Comparison of ENCODE assay signal across 22 cellular contexts in genomic region chr6:65642776-65643175, GRCh38.
A peak's percentile ranks its signal among the peaks of the same experiment; 100 is the strongest.
DNase-seq lines count a peak whose midpoint lies in the region; ATAC-seq, FAIRE-seq and TF ChIP-seq lines count a peak whose summit lies in the region.
"Had no signal": no experiment of that assay in that cellular context is flagged by ENCODE, and none has a peak within 500 bp of the region (broad histone marks: within the 10 kb centered on the region; RNA-seq: fewer than 3 reads in every experiment).

No MANE protein-coding gene starts in this region.

- H3K9me3 Mint-ChIP-seq in neural crest cell = peaks cover 24% of the 10 kb centered on the region
- H3K9me3 Mint-ChIP-seq in mesothelial cell of epicardium = peaks cover 44% of the 10 kb centered on the region

- H3K79me1 ChIP-seq in H1 (ENCODE audit: low read depth, low read length) (no peaks in the 10 kb centered on the region), trophoblast cell (ENCODE audit: low read length) (no peaks in the 10 kb centered on the region)

- no peak overlapping the region for H2BK15ac ChIP-seq in H1 (ENCODE audit: low read length)

- H3K4ac ChIP-seq in H1 (replicated peaks; ENCODE audit: insufficient read length, low read depth, low read length) = no peak overlapping the region
- H3K4ac ChIP-seq in trophoblast cell (ENCODE audit: low read depth, low read length) = no peak overlapping the region

- H3K9me3 ChIP-seq in H1 (ENCODE audit: insufficient read depth in 2 of 2, low read depth in 1 of 2, low read length in 1 of 2) = no peaks in the 10 kb centered on the region; a peak in 1 of 4 replicates
- no peaks in the 10 kb centered on the region for H3K9me3 ChIP-seq in trophoblast cell (ENCODE audit: insufficient read depth, low read depth, low read length)
- H3K9me3 ChIP-seq: A549; BLaER1 treated with 17β-estradiol and CSF1 and Interleukin-3, amounts not matched to agents 10 nM and 100 nM; Caco-2 had no signal

- H3K27ac ChIP-seq in H1 (ENCODE audit: low read depth, low read length) (no peak overlapping the region), trophoblast cell (ENCODE audit: low read depth, low read length) (no peak overlapping the region)
- H3K27ac ChIP-seq: 22Rv1; A549; BLaER1 treated with 17β-estradiol and CSF1 and Interleukin-3, amounts not matched to agents 10 nM and 100 nM; C4-2B had no signal

- TF ChIP-seq RAD21 in H1 (IDR thresholded peaks at IDR 0.05 in 1 of 2, conservative IDR thresholded peaks at IDR 0.05 in 1 of 2; ENCODE audit: low read depth in 2 of 2, low read length in 2 of 2) = no peak

- ATAC-seq in HG03095 (IDR thresholded peaks at IDR 0.05; ENCODE audit: unreplicated experiment) = no peak
- ATAC-seq: A549; CD8-positive, alpha-beta T cell; GM12878 had no signal

- H3K27ac Mint-ChIP-seq in neural crest cell (ENCODE audit: unreplicated experiment) (peak overlapping the region; percentile 35), mesothelial cell of epicardium (no peak overlapping the region)
- H3K27ac Mint-ChIP-seq: B cell; CD4-positive, alpha-beta T cell; CD8-positive, alpha-beta T cell had no signal

- H3K14ac ChIP-seq in H1 (ENCODE audit: insufficient read length) (no peak overlapping the region), trophoblast cell (ENCODE audit: low read length) (no peak overlapping the region)

- H4K91ac ChIP-seq in H1 (replicated peaks; ENCODE audit: insufficient read length, low read length) (no peak overlapping the region), trophoblast cell (ENCODE audit: low read depth, low read length) (no peak overlapping the region)

- no peak overlapping the region for H4K12ac ChIP-seq in trophoblast cell (ENCODE audit: low read depth, low read length)

- H3K23me2 ChIP-seq in H1 (ENCODE audit: low read depth, low read length) = no peaks in the 10 kb centered on the region

- TF ChIP-seq EP300 in H1 (IDR thresholded peaks at IDR 0.05; ENCODE audit: borderline replicate concordance in 1 of 2, low read depth in 2 of 2, low read length in 2 of 2) = no peak

- FAIRE-seq in H1 (lab: Jason Lieb, UNC) (no peak), endometrium (lab: Jason Lieb, UNC) (peak; percentile 21)
- FAIRE-seq: A549, GM12878, GM12892, GM18507 had no signal

- H4K8ac ChIP-seq in H1 (ENCODE audit: extremely low read depth, insufficient read depth, low read length) (0 out of 2 replicates have a peak overlapping the region, but pooled peaks have one; percentile 25), trophoblast cell (ENCODE audit: low read depth, low read length) (no peak overlapping the region)

- peaks cover 3% of the 10 kb centered on the region for H3K4me1 Mint-ChIP-seq in neural crest cell
- H3K4me1 Mint-ChIP-seq in mesothelial cell of epicardium = peaks cover 2% of the 10 kb centered on the region
- H3K4me1 Mint-ChIP-seq: B cell had no signal

- H3K27me3 Mint-ChIP-seq in neural crest cell (ENCODE audit: low read depth) (no peaks in the 10 kb centered on the region), mesothelial cell of epicardium (ENCODE audit: low read depth) (no peaks in the 10 kb centered on the region)
- H3K27me3 Mint-ChIP-seq: B cell; CD4-positive, alpha-beta T cell had no signal

- no peak overlapping the region for H3K18ac ChIP-seq in H1 (ENCODE audit: extremely low read depth, low read length)
- H3K18ac ChIP-seq in trophoblast cell (ENCODE audit: low read length) = no peak overlapping the region

- TF ChIP-seq CTCF in H1 (IDR thresholded peaks at IDR 0.05; ENCODE audit: control extremely low read depth in 1 of 3, insufficient read depth in 1 of 3, low read depth in 1 of 3, low read length in 3 of 3) (no peak), neural crest cell (conservative IDR thresholded peaks at IDR 0.05) (no peak), mesothelial cell of epicardium (IDR thresholded peaks at IDR 0.05; ENCODE audit: unreplicated experiment) (no peak)

- H3K4me1 ChIP-seq in H1 (replicated peaks in 1 of 4; ENCODE audit: control insufficient read depth in 3 of 4, insufficient read depth in 4 of 4, low read length in 3 of 4) (no peaks in the 10 kb centered on the region), trophoblast cell (ENCODE audit: control insufficient read depth in 1 of 2, insufficient read depth in 2 of 2, low read length in 2 of 2) (peaks cover 0 to 3% of the 10 kb centered on the region in 2 experiments)
- H3K4me1 ChIP-seq: A549, Caco-2 had no signal

- no peak overlapping the region for H3K23ac ChIP-seq in H1 (ENCODE audit: insufficient read length)
- H3K23ac ChIP-seq in trophoblast cell (ENCODE audit: low read length) = no peak overlapping the region

- no peak overlapping the region for H2BK20ac ChIP-seq in H1 (ENCODE audit: low read length)

- H2BK5ac ChIP-seq in H1 (ENCODE audit: low read depth, low read length) (no peak overlapping the region), trophoblast cell (ENCODE audit: low read depth, low read length, poor library complexity) (no peak overlapping the region)

- H3K36me3 ChIP-seq in H1 (ENCODE audit: control insufficient read depth in 2 of 4, insufficient read depth in 4 of 4, low read length in 3 of 4) = no peaks in the 10 kb centered on the region
- H3K36me3 ChIP-seq in trophoblast cell (ENCODE audit: control insufficient read depth in 1 of 2, insufficient read depth in 2 of 2, low read length in 2 of 2) = no peaks in the 10 kb centered on the region
- H3K36me3 ChIP-seq: BLaER1 treated with 17β-estradiol and CSF1 and Interleukin-3, amounts not matched to agents 10 nM and 100 nM had no signal

- H3K4me3 ChIP-seq in H1 (ENCODE audit: extremely low read depth in 1 of 4, insufficient read depth in 2 of 4, low read depth in 3 of 4, low read length in 4 of 4) (no peak overlapping the region), trophoblast cell (ENCODE audit: low read depth, low read length) (no peak overlapping the region)
- H3K4me3 ChIP-seq: A549; BLaER1 treated with 17β-estradiol and CSF1 and Interleukin-3, amounts not matched to agents 10 nM and 100 nM; GM12878 had no signal

- POLR2A ChIA-PET in H1 (lab: Charles Lee; ENCODE audit: partially characterized antibody) = no interaction called here

- no peak overlapping the region for H2BK120ac ChIP-seq in H1 (replicated peaks; ENCODE audit: low read depth, low read length)
- H2BK120ac ChIP-seq in trophoblast cell (ENCODE audit: insufficient read depth, low read length, poor library complexity) = no peak overlapping the region

- H3K79me2 ChIP-seq in H1 (ENCODE audit: control insufficient read depth in 1 of 2, insufficient read depth in 2 of 2, low read length in 2 of 2) (no peaks in the 10 kb centered on the region), trophoblast cell (ENCODE audit: control insufficient read depth, insufficient read depth, low read length, poor library complexity) (peaks cover 2% of the 10 kb centered on the region)

- no peaks in the 10 kb centered on the region for H4K20me1 ChIP-seq in H1 (replicated peaks in 1 of 2; ENCODE audit: control insufficient read depth in 1 of 2, insufficient read depth in 2 of 2, low read length in 2 of 2)
- H4K20me1 ChIP-seq: BLaER1 treated with 17β-estradiol and CSF1 and Interleukin-3, amounts not matched to agents 10 nM and 100 nM had no signal

- H2AK5ac ChIP-seq in H1 (ENCODE audit: low read depth, low read length) (no peak overlapping the region), trophoblast cell (ENCODE audit: low read length) (no peak overlapping the region)

- H3K56ac ChIP-seq in H1 (replicated peaks; ENCODE audit: insufficient read length, low read depth, low read length) = no peak overlapping the region

- H3K36me3 Mint-ChIP-seq in neural crest cell (ENCODE audit: low read depth) (peaks cover 17% of the 10 kb centered on the region), mesothelial cell of epicardium (peaks cover 3% of the 10 kb centered on the region)
- H3K36me3 Mint-ChIP-seq: CD8-positive, alpha-beta T cell had no signal

- no peak overlapping the region for H2BK12ac ChIP-seq in H1 (ENCODE audit: low read depth, low read length)
- H2BK12ac ChIP-seq in trophoblast cell (ENCODE audit: low read length) = no peak overlapping the region

- DNase-seq in H1 (ENCODE audit: low read depth in 1 of 2, low spot score in 2 of 2) (no peak), neural crest cell (ENCODE audit: low read depth, low spot score) (no peak), trophoblast cell (peak; percentile 1 to 64), NCI-H2029 (lab: John Stamatoyannopoulos, UW) (no peak), mesothelial cell of epicardium (ENCODE audit: low spot score in 2 of 2, unreplicated experiment in 2 of 2) (no peak)
- DNase-seq: AML-193; Caco-2; Calu3; CD4-positive, alpha-beta T cell; CD8-positive, alpha-beta T cell; DMS79 treated with DMSO at 0.1 percent for 48 hours; GDM1 had no signal

- CTCF ChIA-PET in H1 (lab: Charles Lee; ENCODE audit: partially characterized antibody) = no interaction called here

- H3K4me3 Mint-ChIP-seq in neural crest cell = no peak overlapping the region
- H3K4me3 Mint-ChIP-seq in mesothelial cell of epicardium = no peak overlapping the region
- H3K4me3 Mint-ChIP-seq: B cell; CD4-positive, alpha-beta T cell; CD8-positive, alpha-beta T cell had no signal

- H3K27me3 ChIP-seq in H1 (replicated peaks in 1 of 4; ENCODE audit: control insufficient read depth in 3 of 4, extremely low read depth in 1 of 4, insufficient read depth in 3 of 4, low read length in 3 of 4) = no peaks in the 10 kb centered on the region
- no peaks in the 10 kb centered on the region for H3K27me3 ChIP-seq in trophoblast cell (ENCODE audit: insufficient read depth, low read length)
- H3K27me3 ChIP-seq: BLaER1 treated with 17β-estradiol and CSF1 and Interleukin-3, amounts not matched to agents 10 nM and 100 nM had no signal

- no peak overlapping the region for H4K5ac ChIP-seq in H1 (ENCODE audit: insufficient read length, low read depth, low read length)

- 96% methylated on average over 1 of the region's 1 CpG; no CpG with 5 or more reads in 1 of the 2 experiments for WGBS in H1 (ENCODE audit: extremely low coverage in 1 of 2, insufficient coverage in 1 of 2, insufficient read length in 1 of 2, insufficient replicate concordance in 2 of 2, low coverage in 1 of 2, low lambda C conversion rate in 2 of 2, missing lambda C conversion rate in 1 of 2), 2 experiments
- WGBS in trophoblast cell (ENCODE audit: extremely low coverage, insufficient coverage, insufficient read length) = no CpG with 5 or more reads among the region's 1 CpG

- H2AFZ ChIP-seq in H1 (ENCODE audit: low read length) (0 out of 2 replicates have a peak overlapping the region, but pooled peaks have one; percentile 51), trophoblast cell (ENCODE audit: insufficient read depth, low read length, poor library complexity) (no peak overlapping the region)

- no peak overlapping the region for H3K9ac ChIP-seq in H1 (replicated peaks in 1 of 4; ENCODE audit: extremely low read depth in 1 of 4, low read depth in 3 of 4, low read length in 3 of 4)
- H3K9ac ChIP-seq in trophoblast cell (ENCODE audit: low read length) = no peak overlapping the region
- H3K9ac ChIP-seq: BLaER1 treated with 17β-estradiol and CSF1 and Interleukin-3, amounts not matched to agents 10 nM and 100 nM had no signal

- H3K4me2 ChIP-seq in H1 (ENCODE audit: insufficient read depth in 1 of 2, low read depth in 2 of 2, low read length in 2 of 2) (no peak overlapping the region), trophoblast cell (ENCODE audit: low read length) (no peak overlapping the region)
- H3K4me2 ChIP-seq: A549; BLaER1 treated with 17β-estradiol and CSF1 and Interleukin-3, amounts not matched to agents 10 nM and 100 nM had no signal

- no peak for TF ChIP-seq POLR2A in H1 (IDR thresholded peaks at IDR 0.05; ENCODE audit: control extremely low read depth in 1 of 2, low read depth in 2 of 2, low read length in 2 of 2)

Comparison
In these comparisons a context has a peak if more than half of its experiments do, and no peak if none do; other contexts are left out.
1. DNase-seq: peak in trophoblast cell (2 of 2); none in H1 (0 of 2), neural crest cell (single experiment), NCI-H2029 (single experiment) and mesothelial cell of epicardium (0 of 2).